Comparison of ENCODE assay signal across 8 cellular contexts in the genomic region with DNA sequence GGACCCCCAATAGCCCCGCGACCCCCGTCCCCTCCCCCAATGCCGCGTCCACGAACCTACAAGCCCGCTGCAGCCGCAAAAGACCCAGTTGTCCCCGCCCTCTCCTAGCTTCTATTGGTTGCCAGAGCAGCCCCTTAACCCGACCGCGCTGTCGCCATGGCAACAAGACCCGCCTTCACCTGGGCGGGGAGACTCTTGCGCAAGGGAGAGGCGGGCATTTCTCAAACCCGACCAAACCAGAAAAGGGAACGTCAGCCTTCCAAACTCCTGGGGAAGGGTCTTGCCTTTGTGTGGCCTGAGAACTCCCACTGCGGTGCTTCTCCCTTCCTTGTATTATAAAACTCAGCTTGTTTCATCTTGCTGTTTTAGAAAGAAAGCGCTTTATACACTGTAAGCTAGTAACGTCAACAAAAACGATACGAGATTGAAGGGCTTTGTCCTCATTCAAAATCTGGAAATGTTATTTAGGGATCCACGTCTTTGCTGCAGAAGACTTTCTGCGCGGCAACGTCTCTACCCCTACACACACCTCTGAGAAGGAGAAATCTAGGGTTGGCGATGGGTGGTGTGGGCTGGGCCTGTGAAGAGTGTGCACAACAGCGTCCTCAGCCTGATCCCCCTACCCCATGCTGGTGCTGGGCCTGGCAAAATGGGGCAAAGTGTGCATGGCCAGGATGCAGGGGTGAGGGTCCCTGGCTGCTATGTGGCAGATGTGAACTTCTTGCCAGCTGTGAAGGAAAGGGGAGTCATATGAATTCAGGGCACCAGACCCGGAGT. TPM values are rescaled to one million over a fixed set of nuclear protein-coding genes. Genes with fewer than 3 reads are reported as not detected.
A peak's percentile ranks its signal among the peaks of the same experiment; 100 is the strongest.
DNase-seq lines count a peak whose midpoint lies in the region; ATAC-seq and TF ChIP-seq lines count a peak whose summit lies in the region.

TSS of gene TMEM9 (minus strand) at position 86 of the 777 bp plus-strand sequence. CDS start 551 bp downstream, outside the sequence.

- H3K4me1 ChIP-seq in adipocyte (ENCODE audit: control insufficient read depth, insufficient read depth, low read length) (peaks cover 7% of the 10 kb centered on the region), cardiac muscle cell (ENCODE audit: low read depth) (peaks cover 9% of the 10 kb centered on the region), parathyroid adenoma (no peaks in the 10 kb centered on the region), tibial artery (peaks cover 4 to 19% (median 16%) of the 10 kb centered on the region in 4 donors)

- DNase-seq in GM12865 (ENCODE audit: low read depth) (peak; percentile 97), NCI-H146 (lab: John Stamatoyannopoulos, UW) (peak; percentile 95), T-cell (peak; percentile 90 to 99 (median 97)), adipocyte (ENCODE audit: low read depth) (peak; percentile 98), cardiac muscle cell (ENCODE audit: low read depth in 1 of 2, low spot score in 1 of 2) (peak; percentile 97 to 98), tibial artery (peak; percentile 96 to 98)

- H3K27ac Mint-ChIP-seq in T-cell: peak within 1 kb of the TSS; percentile 88 to 95

- peak within 1 kb of the TSS; percentile 74 for H3K4me2 ChIP-seq in parathyroid adenoma (ENCODE audit: low read length)

- no peaks in the 10 kb centered on the region for H3K79me2 ChIP-seq in parathyroid adenoma

- H3K4me3 ChIP-seq in GM12865 (ENCODE audit: low read depth, low read length): peak within 1 kb of the TSS; percentile 89
- peak within 1 kb of the TSS; percentile 85 for H3K4me3 ChIP-seq in adipocyte (ENCODE audit: low read length)
- H3K4me3 ChIP-seq in cardiac muscle cell: peak within 1 kb of the TSS; percentile 89
- peak within 1 kb of the TSS; percentile 75 for H3K4me3 ChIP-seq in parathyroid adenoma (ENCODE audit: low read depth, low read length)
- peak within 1 kb of the TSS; percentile 70 to 79 for H3K4me3 ChIP-seq in tibial artery

- H3K27me3 ChIP-seq in adipocyte (replicated peaks; ENCODE audit: control insufficient read depth, insufficient read depth, low read length) (peaks cover 13% of the 10 kb centered on the region), cardiac muscle cell (no peaks in the 10 kb centered on the region), parathyroid adenoma (ENCODE audit: control insufficient read depth, insufficient read depth, low read length) (no peaks in the 10 kb centered on the region), tibial artery (peaks cover 0 to 13% of the 10 kb centered on the region in 2 donors)

- ATAC-seq in HG02870 (IDR thresholded peaks at IDR 0.05; ENCODE audit: unreplicated experiment) (peak; percentile 95), T-cell (replicated peaks in 1 of 4) (peak; percentile 96 to 98 (median 96))

- H2AFZ ChIP-seq in parathyroid adenoma: peak within 1 kb of the TSS; percentile 90

- H3K9me3 Mint-ChIP-seq in T-cell: no peaks in the 10 kb centered on the region

- intact Hi-C loops in tibial artery (cut with DNase I; ENCODE audit: low total_unique reads): no loop called here

- peak within 1 kb of the TSS; percentile 38 for H3K27ac ChIP-seq in cardiac muscle cell
- H3K27ac ChIP-seq in parathyroid adenoma: peak within 1 kb of the TSS; percentile 34
- peak within 1 kb of the TSS; percentile 50 to 70 for H3K27ac ChIP-seq in tibial artery

- peaks cover 11% of the 10 kb centered on the region for H3K36me3 Mint-ChIP-seq in T-cell

- no peak for TF ChIP-seq CTCF in GM12865 (IDR thresholded peaks at IDR 0.05; ENCODE audit: insufficient read depth, low read depth, low read length, missing control alignments)
- TF ChIP-seq CTCF in cardiac muscle cell (IDR thresholded peaks at IDR 0.05; ENCODE audit: low read depth, low read length): no peak
- TF ChIP-seq CTCF in parathyroid adenoma (IDR thresholded peaks at IDR 0.05): no peak
- TF ChIP-seq CTCF in tibial artery (IDR thresholded peaks at IDR 0.05): no peak

- H3K4me3 Mint-ChIP-seq in T-cell: peak within 1 kb of the TSS; percentile 86 to 93 (median 86)

- peaks cover 14% of the 10 kb centered on the region for H3K36me3 ChIP-seq in adipocyte (ENCODE audit: control insufficient read depth, insufficient read depth, low read length, severe bottlenecking)
- peaks cover 21% of the 10 kb centered on the region for H3K36me3 ChIP-seq in cardiac muscle cell
- no peaks in the 10 kb centered on the region for H3K36me3 ChIP-seq in parathyroid adenoma (ENCODE audit: control insufficient read depth, insufficient read depth, low read length)
- H3K36me3 ChIP-seq in tibial artery: peaks cover 7 to 21% (median 20%) of the 10 kb centered on the region in 3 donors

- H3K4me1 Mint-ChIP-seq in T-cell: peaks cover 23 to 27% (median 25%) of the 10 kb centered on the region in 3 donors

- CTCF ChIA-PET in T-cell (lab: Charles Lee): interaction anchor here (0.5 to 1.8 kb wide), 8 partner anchors 9 to 743 kb away, joined by 3 to 10 read pairs (median 4); partner anchors contain the start of gene DDX59 (in 1 of the 2)

- no peaks in the 10 kb centered on the region for H3K9me3 ChIP-seq in adipocyte (ENCODE audit: control insufficient read depth, low read length)
- H3K9me3 ChIP-seq in cardiac muscle cell (ENCODE audit: low read depth): no peaks in the 10 kb centered on the region
- H3K9me3 ChIP-seq in parathyroid adenoma (ENCODE audit: control insufficient read depth, low read length): no peaks in the 10 kb centered on the region
- H3K9me3 ChIP-seq in tibial artery: no peaks in the 10 kb centered on the region

- peaks cover 8 to 23% of the 10 kb centered on the region in 2 donors for H3K27me3 Mint-ChIP-seq in T-cell

- POLR2A ChIA-PET in T-cell (lab: Charles Lee): interaction anchor here (0.5 to 0.6 kb wide), 3 partner anchors 13 to 532 kb away, joined by 3 to 8 read pairs (median 3); no protein-coding TSS in a partner anchor

- peak within 1 kb of the TSS; percentile 76 for H3K9ac ChIP-seq in adipocyte (ENCODE audit: low read length)
- H3K9ac ChIP-seq in parathyroid adenoma: peak within 1 kb of the TSS; percentile 61

RNA-seq across cellular contexts. Expression of gene TMEM9, which starts in this region (rescaled TPM):
- total RNA-seq in T-cell (10 to 100 TPM; 15.5 to 22.2 (median 17.7) TPM), cardiac muscle cell (190 and 215 TPM in 2 replicates)
- 171 and 195 TPM in 2 replicates for polyA plus RNA-seq in cardiac muscle cell

Comparison
In these comparisons a context has a peak if more than half of its experiments do, and no peak if none do; other contexts are left out.
1. Peak in every context shown above with its lines: DNase-seq, ATAC-seq, H3K4me3 ChIP-seq and H3K27ac ChIP-seq.